Comparison of ENCODE assay signal across 17 cellular contexts in genomic region chr13:109816979-109817275, GRCh38. TPM values are rescaled to one million over a fixed set of nuclear protein-coding genes. Genes with fewer than 3 reads are reported as not detected.
DNase-seq lines count a peak whose midpoint lies in the region; ATAC-seq and TF ChIP-seq lines count a peak whose summit lies in the region.
"Had no signal": no experiment of that assay in that cellular context is flagged by ENCODE, and none has a peak within 500 bp of the region (broad histone marks: within the 10 kb centered on the region; RNA-seq: fewer than 3 reads in every experiment).

No MANE protein-coding gene starts in this region.

- no peak for TF ChIP-seq POLR2A in breast epithelium (IDR thresholded peaks at IDR 0.05)

- DNase-seq in MCF 10A (ENCODE audit: unreplicated experiment) (no peak), breast epithelium (ENCODE audit: low spot score in 2 of 2) (no peak), fibroblast of the aortic adventitia (ENCODE audit: low read depth) (peak; percentile 9), smooth muscle cell (lab: John Stamatoyannopoulos, UW; ENCODE audit: unreplicated experiment) (no peak), CD14-positive monocyte (ENCODE audit: low spot score) (no peak)
- DNase-seq in activated CD4-positive, alpha-beta memory T cell treated with anti-CD3 and anti-CD28 coated beads, Interleukin-2, amount 10 ng/mL, durations not matched to agents 7 days and 5 days, result no peak
- DNase-seq: 8988T; activated CD4-positive, alpha-beta T cell treated with anti-CD3 and anti-CD28 coated beads, Interleukin-2, amount 50 U/mL, for 48 hours; activated T-cell treated with anti-CD3 and anti-CD28 coated beads, Interleukin-2, amount 50 U/mL, for 48 hours; GF-D8; H7; natural killer cell; NCI-H524 treated with DMSO at 0.1 percent for 48 hours had no signal

- no peak for TF ChIP-seq CTCF in MCF 10A (IDR thresholded peaks at IDR 0.05; ENCODE audit: unreplicated experiment)
- TF ChIP-seq CTCF in breast epithelium (IDR thresholded peaks at IDR 0.05), result no peak
- no peak for TF ChIP-seq CTCF in VCaP (conservative IDR thresholded peaks at IDR 0.05)
- no peak for TF ChIP-seq CTCF in fibroblast of the aortic adventitia (IDR thresholded peaks at IDR 0.05; ENCODE audit: insufficient read depth, low read length)
- no peak for TF ChIP-seq CTCF in smooth muscle cell (IDR thresholded peaks at IDR 0.05; ENCODE audit: borderline replicate concordance, insufficient read depth, poor library complexity, severe bottlenecking)
- TF ChIP-seq CTCF in CD14-positive monocyte (IDR thresholded peaks at IDR 0.05), result no peak

- no peaks in the 10 kb centered on the region for H4K20me1 ChIP-seq in smooth muscle cell (ENCODE audit: low read depth)

- H3K36me3 ChIP-seq in breast epithelium (no peaks in the 10 kb centered on the region), smooth muscle cell (ENCODE audit: low read depth) (no peaks in the 10 kb centered on the region)
- H3K36me3 ChIP-seq: prostate gland had no signal

- H3K27me3 ChIP-seq in breast epithelium (no peaks in the 10 kb centered on the region), smooth muscle cell (ENCODE audit: low read depth) (no peaks in the 10 kb centered on the region)

- H3K79me2 ChIP-seq in smooth muscle cell (ENCODE audit: low read depth), result no peaks in the 10 kb centered on the region

- H3K27me3 Mint-ChIP-seq in MCF 10A (ENCODE audit: insufficient read depth, unreplicated experiment) (no peaks in the 10 kb centered on the region), CD14-positive monocyte (ENCODE audit: low read depth in 3 of 3) (peaks cover 7 to 15% (median 14%) of the 10 kb centered on the region in 3 donors)
- H3K27me3 Mint-ChIP-seq in activated CD4-positive, alpha-beta memory T cell treated with anti-CD3 and anti-CD28 coated beads, Interleukin-2, amount 10 ng/mL, durations not matched to agents 7 days and 5 days, result peaks cover 27% of the 10 kb centered on the region

- H3K4me1 ChIP-seq in breast epithelium (no peaks in the 10 kb centered on the region), smooth muscle cell (ENCODE audit: low read depth) (no peaks in the 10 kb centered on the region)
- H3K4me1 ChIP-seq: prostate gland had no signal

- H3K27ac ChIP-seq in breast epithelium (no peak overlapping the region), VCaP (peak overlapping the region; percentile 76), smooth muscle cell (ENCODE audit: low read depth) (no peak overlapping the region)
- H3K27ac ChIP-seq: prostate gland had no signal

- no peaks in the 10 kb centered on the region for H3K36me3 Mint-ChIP-seq in MCF 10A (ENCODE audit: insufficient read depth, unreplicated experiment)
- H3K36me3 Mint-ChIP-seq in activated CD4-positive, alpha-beta memory T cell treated with anti-CD3 and anti-CD28 coated beads, Interleukin-2, amount 10 ng/mL, durations not matched to agents 7 days and 5 days (ENCODE audit: low read depth), result no peaks in the 10 kb centered on the region
- no peaks in the 10 kb centered on the region for H3K36me3 Mint-ChIP-seq in CD14-positive monocyte
- H3K36me3 Mint-ChIP-seq: natural killer cell had no signal

- H3K4me1 Mint-ChIP-seq in MCF 10A (ENCODE audit: insufficient read depth, unreplicated experiment) (peaks cover 14% of the 10 kb centered on the region), CD14-positive monocyte (no peaks in the 10 kb centered on the region)
- no peaks in the 10 kb centered on the region for H3K4me1 Mint-ChIP-seq in activated CD4-positive, alpha-beta memory T cell treated with anti-CD3 and anti-CD28 coated beads, Interleukin-2, amount 10 ng/mL, durations not matched to agents 7 days and 5 days
- H3K4me1 Mint-ChIP-seq: natural killer cell had no signal

- no TSS peak for BruUV-seq in MCF 10A (replicated peaks; lab: Mats Ljungman, UMichigan)

- H3F3A ChIP-seq in smooth muscle cell (ENCODE audit: low read depth), result no peaks in the 10 kb centered on the region

- POLR2A ChIA-PET in MCF 10A (lab: Yijun Ruan, JAX), result interaction anchor here (0.7 to 1.5 kb wide), 2 partner anchors 28 to 798 kb away, joined by 3 to 4 read pairs; partner anchors contain the start of gene NAXD
- POLR2A ChIA-PET in activated CD4-positive, alpha-beta memory T cell treated with anti-CD3 and anti-CD28 coated beads, Interleukin-2, amount 10 ng/mL, durations not matched to agents 7 days and 5 days (lab: Charles Lee), result no interaction called here

- CTCF ChIA-PET in MCF 10A (lab: Yijun Ruan, JAX), result interaction anchor here (0.7 kb wide), 1 partner anchor 49 kb away, joined by 3 read pairs; no protein-coding TSS in a partner anchor
- CTCF ChIA-PET in activated CD4-positive, alpha-beta memory T cell treated with anti-CD3 and anti-CD28 coated beads, Interleukin-2, amount 10 ng/mL, durations not matched to agents 7 days and 5 days (lab: Charles Lee), result no interaction called here

- H3K9ac ChIP-seq in smooth muscle cell (ENCODE audit: low read depth), result no peak overlapping the region

- intact Hi-C loops in MCF 10A (cut with micrococcal nuclease), result no loop called here
- intact Hi-C loops in breast epithelium (cut with DNase I; ENCODE audit: low total_unique reads), result no loop called here
- intact Hi-C loops in CD14-positive monocyte (cut with micrococcal nuclease), result no loop called here

- H3K9me3 ChIP-seq in breast epithelium (no peaks in the 10 kb centered on the region), smooth muscle cell (replicated peaks; ENCODE audit: low read depth) (no peaks in the 10 kb centered on the region)
- H3K9me3 ChIP-seq: prostate gland had no signal

- no peaks in the 10 kb centered on the region for H3K9me3 Mint-ChIP-seq in MCF 10A (ENCODE audit: unreplicated experiment)
- H3K9me3 Mint-ChIP-seq in activated CD4-positive, alpha-beta memory T cell treated with anti-CD3 and anti-CD28 coated beads, Interleukin-2, amount 10 ng/mL, durations not matched to agents 7 days and 5 days, result no peaks in the 10 kb centered on the region
- H3K9me3 Mint-ChIP-seq in CD14-positive monocyte, result peaks cover 0 to 3% (median 0%) of the 10 kb centered on the region in 7 donors
- H3K9me3 Mint-ChIP-seq: natural killer cell; stimulated activated naive CD8-positive, alpha-beta T cell treated with anti-CD3 and anti-CD28 coated beads, Interleukin-15, Interleukin-2, amounts not matched to agents 100 ng/mL and 50 ng/mL, for 24 hours had no signal

- 54% methylated on average over 2 of the region's 2 CpGs for WGBS in smooth muscle cell (ENCODE audit: low lambda C conversion rate)

- H3K27ac Mint-ChIP-seq in MCF 10A (ENCODE audit: low read depth, unreplicated experiment) (peak overlapping the region; percentile 13), CD14-positive monocyte (no peak overlapping the region)
- no peak overlapping the region for H3K27ac Mint-ChIP-seq in activated CD4-positive, alpha-beta memory T cell treated with anti-CD3 and anti-CD28 coated beads, Interleukin-2, amount 10 ng/mL, durations not matched to agents 7 days and 5 days
- H3K27ac Mint-ChIP-seq: natural killer cell; stimulated activated naive CD8-positive, alpha-beta T cell treated with anti-CD3 and anti-CD28 coated beads, Interleukin-15, Interleukin-2, amounts not matched to agents 100 ng/mL and 50 ng/mL, for 24 hours had no signal

- H3K4me3 ChIP-seq in breast epithelium, result no peak overlapping the region
- no peak overlapping the region for H3K4me3 ChIP-seq in fibroblast of the aortic adventitia (ENCODE audit: low read depth, low read length)
- no peak overlapping the region for H3K4me3 ChIP-seq in smooth muscle cell
- H3K4me3 ChIP-seq: prostate gland had no signal

- peak overlapping the region; percentile 10 for H3K4me2 ChIP-seq in smooth muscle cell

- no peak for ATAC-seq in GM21447 (IDR thresholded peaks at IDR 0.05; ENCODE audit: unreplicated experiment)
- ATAC-seq: natural killer cell had no signal

- H3K4me3 Mint-ChIP-seq in MCF 10A (ENCODE audit: unreplicated experiment), result no peak overlapping the region
- no peak overlapping the region for H3K4me3 Mint-ChIP-seq in activated CD4-positive, alpha-beta memory T cell treated with anti-CD3 and anti-CD28 coated beads, Interleukin-2, amount 10 ng/mL, durations not matched to agents 7 days and 5 days
- H3K4me3 Mint-ChIP-seq in CD14-positive monocyte, result no peak overlapping the region
- H3K4me3 Mint-ChIP-seq: natural killer cell; stimulated activated naive CD8-positive, alpha-beta T cell treated with anti-CD3 and anti-CD28 coated beads, Interleukin-15, Interleukin-2, amounts not matched to agents 100 ng/mL and 50 ng/mL, for 24 hours had no signal

- no peak overlapping the region for H2AFZ ChIP-seq in smooth muscle cell (ENCODE audit: low read depth)

RNA-seq across cellular contexts. Expression of gene IRS2, which starts 30.5 kb away (rescaled TPM):
- 41.8 and 48.5 TPM in 2 replicates for total RNA-seq in MCF 10A (2022)
- 10 to 100 TPM; 25.8 to 38.2 (median 29.5) TPM for total RNA-seq in breast epithelium
- 4.3 and 15.2 TPM in 2 replicates for total RNA-seq in fibroblast of the aortic adventitia (ENCODE audit: low replicate concordance)
- total RNA-seq in smooth muscle cell, result 0.72 and 0.90 TPM in 2 replicates
- polyA plus RNA-seq in smooth muscle cell, result 1.2 and 1.7 TPM in 2 replicates
- 1 to 10 TPM; 7.9 to 8.1 TPM for total RNA-seq in activated CD4-positive, alpha-beta memory T cell treated with anti-CD3 and anti-CD28 coated beads, Interleukin-2, amount 10 ng/mL, durations not matched to agents 7 days and 5 days
- polyA plus RNA-seq in CD14-positive monocyte, result 1 to 10 TPM; 2.4 to 3.5 TPM
